ENCODE assay signal across 8 cellular contexts in the genomic region with DNA sequence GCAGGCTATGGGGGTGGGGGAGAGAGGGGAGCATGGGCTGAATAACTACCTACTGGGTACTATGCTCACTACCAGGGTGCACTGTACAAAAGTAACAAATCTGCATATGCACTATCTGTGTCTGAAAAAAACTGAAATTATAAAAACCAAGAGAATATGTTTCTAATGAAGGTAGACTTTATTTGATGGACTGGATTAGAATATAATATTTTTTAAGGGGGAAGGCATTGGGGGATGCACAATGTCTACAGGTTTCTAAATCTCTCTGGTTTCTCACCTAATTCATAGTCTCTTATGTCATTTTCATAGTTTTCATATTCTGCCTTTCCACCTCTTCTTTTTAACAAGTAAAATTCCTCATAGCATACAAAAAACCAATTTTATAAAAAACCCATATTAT.
DNase-seq lines count a peak whose midpoint lies in the region; ATAC-seq, FAIRE-seq and TF ChIP-seq lines count a peak whose summit lies in the region.
"Not testable (repeated sequence)": the region's sequence is repeated elsewhere in the genome, so short reads cannot be mapped to it uniquely, and the experiment has no call there.

No MANE protein-coding gene starts in this region.

- not testable (repeated sequence) for H3K9me3 ChIP-seq in DOHH2 (ENCODE audit: control insufficient read depth, insufficient read depth, low read length); MG63; astrocyte (ENCODE audit: insufficient read depth, low read depth, low read length); right lobe of liver; psoas muscle; vagina

- H3K27ac ChIP-seq in DOHH2 (ENCODE audit: low read depth, low read length) (peak overlapping the region; percentile 60), right lobe of liver (peak overlapping the region; percentile 63 to 82 (median 70)), psoas muscle (peak overlapping the region; percentile 86), vagina (peak overlapping the region; percentile 84)
- not testable (repeated sequence) for H3K27ac ChIP-seq in astrocyte (ENCODE audit: low read depth, low read length)

- not testable (repeated sequence) for H3K36me3 ChIP-seq in DOHH2 (ENCODE audit: control insufficient read depth, low read length); MG63; astrocyte (ENCODE audit: insufficient read depth, low read length); right lobe of liver; psoas muscle (ENCODE audit: insufficient read depth in 1 of 2, low read depth in 1 of 2); vagina

- H3K27me3 Mint-ChIP-seq in activated B cell treated with CpG ODN at 0.5 μM for 24 hours; astrocyte (ENCODE audit: low read depth, unreplicated experiment): not testable (repeated sequence)

- H3K27me3 ChIP-seq in DOHH2 (ENCODE audit: control insufficient read depth, low read length); MG63; astrocyte (ENCODE audit: insufficient read depth, low read length); right lobe of liver; psoas muscle (ENCODE audit: insufficient read depth in 3 of 3, low read length in 2 of 3); vagina: not testable (repeated sequence)

- peaks cover 21% of the 10 kb centered on the region for H3K4me1 Mint-ChIP-seq in activated B cell treated with CpG ODN at 0.5 μM for 24 hours
- H3K4me1 Mint-ChIP-seq in astrocyte (ENCODE audit: low read depth, unreplicated experiment): not testable (repeated sequence)

- ATAC-seq in activated B cell treated with CpG ODN at 0.5 μM for 24 hours (ENCODE audit: low read depth); right lobe of liver; psoas muscle: not testable (repeated sequence)

- TF ChIP-seq POLR2A in right lobe of liver (IDR thresholded peaks at IDR 0.05); vagina (IDR thresholded peaks at IDR 0.05): not testable (repeated sequence)

- not testable (repeated sequence) for TF ChIP-seq CTCF in DOHH2 (IDR thresholded peaks at IDR 0.05; ENCODE audit: low read depth, low read length, poor library complexity, severe bottlenecking); activated B cell treated with CpG ODN at 0.5 μM for 24 hours (IDR thresholded peaks at IDR 0.05); astrocyte (IDR thresholded peaks at IDR 0.05; ENCODE audit: insufficient read depth, low read depth, low read length); epithelial cell of proximal tubule (conservative IDR thresholded peaks at IDR 0.05; ENCODE audit: low read depth, low read length); right lobe of liver (IDR thresholded peaks at IDR 0.05); psoas muscle (IDR thresholded peaks at IDR 0.05); vagina (IDR thresholded peaks at IDR 0.05)

- CTCF ChIA-PET in activated B cell treated with CpG ODN at 0.5 μM for 24 hours (lab: Charles Lee): not testable (repeated sequence)

- POLR2A ChIA-PET in activated B cell treated with CpG ODN at 0.5 μM for 24 hours (lab: Charles Lee): not testable (repeated sequence)

- H2AFZ ChIP-seq in astrocyte (ENCODE audit: low read depth, low read length): not testable (repeated sequence)

- H3K4me3 ChIP-seq in DOHH2 (ENCODE audit: low read length) (peak overlapping the region; percentile 61), MG63 (peak overlapping the region; percentile 54), epithelial cell of proximal tubule (ENCODE audit: low read depth, low read length) (peak overlapping the region; percentile 41), right lobe of liver (peak overlapping the region; percentile 14 to 51 (median 50)), psoas muscle (peak overlapping the region; percentile 68), vagina (peak overlapping the region in 1 of 2 donors; percentile 54)
- not testable (repeated sequence) for H3K4me3 ChIP-seq in astrocyte (ENCODE audit: insufficient read depth, low read depth, low read length)

- H3K79me2 ChIP-seq in DOHH2 (ENCODE audit: control insufficient read depth, low read length): peaks cover 34% of the 10 kb centered on the region
- H3K79me2 ChIP-seq in astrocyte (ENCODE audit: insufficient read depth, low read length): not testable (repeated sequence)

- not testable (repeated sequence) for DNase-seq in MG63; activated B cell treated with CpG ODN at 0.5 μM for 24 hours; astrocyte (ENCODE audit: low read depth); epithelial cell of proximal tubule (ENCODE audit: low read depth); right lobe of liver; psoas muscle; vagina (ENCODE audit: extremely low spot score in 2 of 2)

- not testable (repeated sequence) for H3K9me3 Mint-ChIP-seq in activated B cell treated with CpG ODN at 0.5 μM for 24 hours; astrocyte (ENCODE audit: unreplicated experiment)

- not testable (repeated sequence) for H4K20me1 ChIP-seq in DOHH2 (ENCODE audit: control insufficient read depth, insufficient read depth, low read depth, low read length); astrocyte (ENCODE audit: insufficient read depth, low read length)

- H3K4me2 ChIP-seq in DOHH2 (ENCODE audit: low read length): peak overlapping the region; percentile 54
- peak overlapping the region; percentile 67 for H3K4me2 ChIP-seq in astrocyte (ENCODE audit: low read length)

- FAIRE-seq in astrocyte (lab: Jason Lieb, UNC): not testable (repeated sequence)

- H3K4me3 Mint-ChIP-seq in activated B cell treated with CpG ODN at 0.5 μM for 24 hours (peak overlapping the region; percentile 83), astrocyte (ENCODE audit: unreplicated experiment) (peak overlapping the region; percentile 83)

- peak overlapping the region; percentile 84 for H3K27ac Mint-ChIP-seq in activated B cell treated with CpG ODN at 0.5 μM for 24 hours
- H3K27ac Mint-ChIP-seq in astrocyte (ENCODE audit: unreplicated experiment): not testable (repeated sequence)

- not testable (repeated sequence) for H3K9ac ChIP-seq in astrocyte (ENCODE audit: low read length)

- intact Hi-C loops in activated B cell treated with CpG ODN at 0.5 μM for 24 hours (cut with micrococcal nuclease): loop anchor here (10.0 kb wide), 1 partner anchor 671 kb away; the partner anchor contains the start of genes BRIX1 and RAD1
- intact Hi-C loops in right lobe of liver (cut with DNase I); psoas muscle (cut with DNase I); vagina (cut with DNase I): not testable (repeated sequence)

- not testable (repeated sequence) for H3K9me2 ChIP-seq in DOHH2 (replicated peaks; ENCODE audit: control insufficient read depth, low read length)

- not testable (repeated sequence) for H3F3A ChIP-seq in DOHH2 (ENCODE audit: control insufficient read depth, insufficient read depth)

- not testable (repeated sequence) for H3K4me1 ChIP-seq in DOHH2 (ENCODE audit: control insufficient read depth, low read length); astrocyte (ENCODE audit: insufficient read depth, low read length); right lobe of liver; psoas muscle; vagina

- H3K36me3 Mint-ChIP-seq in activated B cell treated with CpG ODN at 0.5 μM for 24 hours (ENCODE audit: low read depth); astrocyte (ENCODE audit: low read depth, unreplicated experiment): not testable (repeated sequence)
